In genomic region chr5:81233080-81233634, GRCh38 we compare ENCODE assay signal across 8 cellular contexts. TPM values are rescaled to one million over a fixed set of nuclear protein-coding genes. Genes with fewer than 3 reads are reported as not detected.
A peak's percentile ranks its signal among the peaks of the same experiment; 100 is the strongest.
DNase-seq lines count a peak whose midpoint lies in the region; ATAC-seq, FAIRE-seq and TF ChIP-seq lines count a peak whose summit lies in the region.

Gene CKMT2, plus strand, starts transcription at chr5:81233322. Its CDS starts 17,811 bp downstream, at chr5:81251133.

- no peak for TF ChIP-seq POLR2A in GM12878 (IDR thresholded peaks at IDR 0.05; ENCODE audit: low read depth, low read length)

- H3K9me3 Mint-ChIP-seq in progenitor cell of endocrine pancreas (ENCODE audit: low read depth): no peaks in the 10 kb centered on the region

- RAD21 ChIA-PET in GM12878 (lab: Charles Lee; ENCODE audit: unreplicated experiment): no interaction called here

- no peak within 1 kb of the TSS for H3K27ac ChIP-seq in GM12878 (ENCODE audit: control insufficient read depth, insufficient read depth)

- H3K4me2 ChIP-seq in GM12878 (ENCODE audit: control insufficient read depth, insufficient read depth): peak within 1 kb of the TSS; percentile 38; the same call in 1 of the 2 replicates

- no peaks in the 10 kb centered on the region for H4K20me1 ChIP-seq in GM12878 (ENCODE audit: control insufficient read depth, insufficient read depth)

- in situ Hi-C loops in GM12878 (cut with MboI): no loop called here
- in situ Hi-C loops in HAP-1 (cut with MboI; ENCODE audit: low sequenced_read_pairs): no loop called here

- no peak for TF ChIP-seq RAD21 in GM12878 (IDR thresholded peaks at IDR 0.05; ENCODE audit: insufficient read depth, low read depth, low read length)

- H3K36me3 ChIP-seq in GM12878 (ENCODE audit: control insufficient read depth in 2 of 2, insufficient read depth in 2 of 2, low read length in 1 of 2) (no peaks in the 10 kb centered on the region), HAP-1 (replicated peaks) (no peaks in the 10 kb centered on the region)

- H3K4me3 ChIP-seq in GM12878: no peak within 1 kb of the TSS
- H3K4me3 ChIP-seq in HAP-1: no peak within 1 kb of the TSS

- WGBS in GM12878 (ENCODE audit: insufficient coverage, insufficient replicate concordance, low lambda C conversion rate, missing lambda C conversion rate): 55% methylated on average over 28 of the region's 28 CpGs

- no peaks in the 10 kb centered on the region for H3K4me1 ChIP-seq in GM12878 (ENCODE audit: control insufficient read depth, insufficient read depth, low read length)
- H3K4me1 ChIP-seq in HAP-1: no peaks in the 10 kb centered on the region

- SMC1A ChIA-PET in GM12878 (lab: Charles Lee; ENCODE audit: uncharacterized antibody, unreplicated experiment): interaction anchor here (0.7 to 1.1 kb wide), 2 partner anchors 10 to 152 kb away, joined by 3 to 4 read pairs; no protein-coding TSS in a partner anchor

- peaks cover 12% of the 10 kb centered on the region for H3K4me1 Mint-ChIP-seq in progenitor cell of endocrine pancreas (ENCODE audit: low read depth)

- no peak for FAIRE-seq in GM12878 (lab: Jason Lieb, UNC)

- no peak for TF ChIP-seq EP300 in GM12878 (IDR thresholded peaks at IDR 0.05; ENCODE audit: borderline replicate concordance in 1 of 2, control insufficient read depth in 1 of 2, low read depth in 2 of 2, low read length in 2 of 2)

- no TSS peak for BruUV-seq in GM12878 (replicated peaks; lab: Mats Ljungman, UMichigan)

- no peak within 1 kb of the TSS for H3K9ac ChIP-seq in GM12878 (ENCODE audit: control insufficient read depth, insufficient read depth, low read length)

- POLR2A ChIA-PET in GM10248 (lab: Yijun Ruan, JAX): no interaction called here
- POLR2A ChIA-PET in GM12878 (lab: Charles Lee): no interaction called here

- peak within 1 kb of the TSS; percentile 24; the same call in 1 of the 2 replicates for H2AFZ ChIP-seq in GM12878 (ENCODE audit: control insufficient read depth, low read depth, low read length)

- H3K27me3 ChIP-seq in GM12878 (replicated peaks in 1 of 2; ENCODE audit: control insufficient read depth in 2 of 2, insufficient read depth in 2 of 2, low read length in 1 of 2): no peaks in the 10 kb centered on the region
- no peaks in the 10 kb centered on the region for H3K27me3 ChIP-seq in HAP-1 (ENCODE audit: low read depth)

- peak within 1 kb of the TSS; percentile 88 for H3K27ac Mint-ChIP-seq in progenitor cell of endocrine pancreas

- H3K4me3 Mint-ChIP-seq in progenitor cell of endocrine pancreas (ENCODE audit: low read depth): peak within 1 kb of the TSS; percentile 81

- DNase-seq in GM10248 (ENCODE audit: extremely low spot score): peak; percentile 24
- no peak for DNase-seq in GM12878 (ENCODE audit: low read depth, low spot score)
- DNase-seq in hepatic stellate cell (ENCODE audit: low spot score): peak; percentile 48
- DNase-seq in progenitor cell of endocrine pancreas (ENCODE audit: low spot score, unreplicated experiment): peak; percentile 52
- no peak for DNase-seq in activated naive CD4-positive, alpha-beta T cell treated with anti-CD3 and anti-CD28 coated beads, Interleukin-2, amount 50 U/mL, for 16 hours
- DNase-seq in HAP-1 (ENCODE audit: low spot score in 2 of 2): no peak
- no peak for DNase-seq in NCI-H345 (lab: John Stamatoyannopoulos, UW)
- no peak for DNase-seq in GM20000 (ENCODE audit: low spot score)

- no peaks in the 10 kb centered on the region for H3K27me3 Mint-ChIP-seq in progenitor cell of endocrine pancreas

- H3K36me3 Mint-ChIP-seq in progenitor cell of endocrine pancreas (ENCODE audit: insufficient read depth): peaks cover 1% of the 10 kb centered on the region

- H3K9me3 ChIP-seq in GM12878 (replicated peaks; ENCODE audit: control insufficient read depth, insufficient read depth, low read length): no peaks in the 10 kb centered on the region
- no peaks in the 10 kb centered on the region for H3K9me3 ChIP-seq in HAP-1

- intact Hi-C loops in GM12878 (cut with micrococcal nuclease; ENCODE audit: unreplicated experiment): no loop called here

- TF ChIP-seq CTCF in GM10248 (IDR thresholded peaks at IDR 0.05; ENCODE audit: control extremely low read depth, extremely low read depth, low read depth, missing control alignments): no peak
- TF ChIP-seq CTCF in GM12878 (IDR thresholded peaks at IDR 0.05 in 2 of 3, conservative IDR thresholded peaks at IDR 0.05 in 1 of 3; ENCODE audit: control insufficient read depth in 2 of 3, extremely low read depth in 1 of 3, insufficient read depth in 1 of 3, low read depth in 3 of 3, low read length in 3 of 3): no peak
- no peak for TF ChIP-seq CTCF in progenitor cell of endocrine pancreas (IDR thresholded peaks at IDR 0.05; ENCODE audit: unreplicated experiment)
- no peak for TF ChIP-seq CTCF in GM20000 (IDR thresholded peaks at IDR 0.05; ENCODE audit: extremely low read depth, missing control alignments)

- H3K79me2 ChIP-seq in GM12878 (ENCODE audit: control insufficient read depth, insufficient read depth, low read length): no peaks in the 10 kb centered on the region

- ATAC-seq in GM12878: peak; percentile 47

- CTCF ChIA-PET in GM10248 (lab: Yijun Ruan, JAX): interaction anchor here (1.0 to 2.0 kb wide), 2 partner anchors 26 to 67 kb away, joined by 3 to 7 read pairs; no protein-coding TSS in a partner anchor
- CTCF ChIA-PET in GM12878 (lab: Yijun Ruan, JAX): no interaction called here

TF ChIP-seq in GM12878, 131 proteins besides CTCF, POLR2A, EP300 and RAD21:
- TF ChIP-seq RFX5 (IDR thresholded peaks at IDR 0.05; ENCODE audit: low read depth, low read length): no peak
- TF ChIP-seq ASH2L (IDR thresholded peaks at IDR 0.05; ENCODE audit: borderline replicate concordance, low read depth): no peak
- TF ChIP-seq FOS (IDR thresholded peaks at IDR 0.05; ENCODE audit: borderline replicate concordance, extremely low read depth, insufficient read length): no peak
- TF ChIP-seq BRCA1 (IDR thresholded peaks at IDR 0.05; ENCODE audit: low read depth, low read length): no peak
- no peak for TF ChIP-seq ESRRA (IDR thresholded peaks at IDR 0.05; ENCODE audit: low read length)
- TF ChIP-seq BCLAF1 (IDR thresholded peaks at IDR 0.05): no peak
- no peak for TF ChIP-seq LARP7 (IDR thresholded peaks at IDR 0.05)
- no peak for TF ChIP-seq SREBF2 (IDR thresholded peaks at IDR 0.05; ENCODE audit: low read length)
- TF ChIP-seq POLR2AphosphoS2 (IDR thresholded peaks at IDR 0.05; ENCODE audit: low read depth, low read length): no peak
- no peak for TF ChIP-seq ZNF24 (IDR thresholded peaks at IDR 0.05)

RNA-seq across cellular contexts. Expression of gene CKMT2, which starts in this region (rescaled TPM):
- total RNA-seq in GM12878 (2013; cell fraction: nucleolus; rRNA removed): not detected in 2 replicates
- total RNA-seq in GM12878 (2014; rRNA removed) (not detected in 2 replicates), GM12878 (2014; rRNA removed; fragmentation: Illumina TruSeq; extraction: Trizol) (not detected in 2 replicates), GM12878 (2021) (not detected in 2 replicates), progenitor cell of endocrine pancreas (1.7 and 3.7 TPM in 2 replicates)
- polyA plus RNA-seq in GM12878 (2011; ENCODE audit: low read depth): not detected
- polyA plus RNA-seq in GM12878 (2011; rRNA removed) (not detected in 2 replicates), GM12878 (2014; fragmentation: Illumina TruSeq; extraction: Trizol) (not detected in 2 replicates), GM12878 (2014; fragmentation: Nextera tagmentation; extraction: Ambion mirVana) (not detected), GM12878 (2014; rRNA removed) (not detected in 2 replicates), GM12878 (2016; fragmentation: Nextera tagmentation; extraction: Ambion mirVana) (1 to 10 TPM in 1 of 2 experiments, under 1 TPM in 1; 0.70 to 1.2 TPM)
- polyA plus RNA-seq in GM12878 (2011; cell fraction: cytosol; rRNA removed): not detected in 2 replicates
- not detected in 2 replicates for polyA plus RNA-seq in GM12878 (2011; cell fraction: nucleus; rRNA removed)
- polyA plus RNA-seq in GM12878 (2012): not detected in 2 replicates
- polyA minus RNA-seq in GM12878 (2011; rRNA and poly(A)+ RNA removed): not detected in 2 replicates
- not detected in 2 replicates for polyA minus RNA-seq in GM12878 (2011; cell fraction: cytosol; rRNA and poly(A)+ RNA removed)
- polyA minus RNA-seq in GM12878 (2011; cell fraction: nucleus; rRNA and poly(A)+ RNA removed): not detected in 2 replicates

Comparison
In these comparisons a context has a peak if more than half of its experiments do, and no peak if none do; other contexts are left out.
1. DNase-seq: peak in GM10248 (single experiment), hepatic stellate cell (single experiment) and progenitor cell of endocrine pancreas (single experiment); none in GM12878 (single experiment), activated naive CD4-positive, alpha-beta T cell treated with anti-CD3 and anti-CD28 coated beads, Interleukin-2, amount 50 U/mL, for 16 hours (single experiment), HAP-1 (0 of 2), NCI-H345 (single experiment) and GM20000 (single experiment).